Comparison of ENCODE assay signal across 12 cellular contexts in genomic region chr9:109411069-109411761, GRCh38.
DNase-seq lines count a peak whose midpoint lies in the region; ATAC-seq and TF ChIP-seq lines count a peak whose summit lies in the region.
"Had no signal": no experiment of that assay in that cellular context is flagged by ENCODE, and none has a peak within 500 bp of the region (broad histone marks: within the 10 kb centered on the region; RNA-seq: fewer than 3 reads in every experiment).

No MANE protein-coding gene starts in this region.

- H3K9me3 ChIP-seq in CD4-positive, alpha-beta T cell (ENCODE audit: control insufficient read depth, low read length) = no peaks in the 10 kb centered on the region
- H3K9me3 ChIP-seq in MG63 = no peaks in the 10 kb centered on the region
- H3K9me3 ChIP-seq: HAP-1 had no signal

- H3K4me1 Mint-ChIP-seq in activated CD8-positive, alpha-beta memory T cell treated with anti-CD3 and anti-CD28 coated beads, Interleukin-2, amount 10 ng/mL, durations not matched to agents 7 days and 5 days = peaks cover 53% of the 10 kb centered on the region
- peaks cover 37 to 45% of the 10 kb centered on the region in 2 donors for H3K4me1 Mint-ChIP-seq in stimulated activated naive B cell treated with anti-CD40 and anti-IgM and Interleukin-4, amounts not matched to agents 10 μg/mL and 1 μg/mL and 100 μg/mL, for 72 hours
- H3K4me1 Mint-ChIP-seq in CD4-positive, alpha-beta T cell (ENCODE audit: low read depth) = no peaks in the 10 kb centered on the region

- H3K27me3 Mint-ChIP-seq in activated CD8-positive, alpha-beta memory T cell treated with anti-CD3 and anti-CD28 coated beads, Interleukin-2, amount 10 ng/mL, durations not matched to agents 7 days and 5 days = peaks cover 3% of the 10 kb centered on the region
- peaks cover 12 to 23% of the 10 kb centered on the region in 2 donors for H3K27me3 Mint-ChIP-seq in stimulated activated naive B cell treated with anti-CD40 and anti-IgM and Interleukin-4, amounts not matched to agents 10 μg/mL and 1 μg/mL and 100 μg/mL, for 72 hours
- H3K27me3 Mint-ChIP-seq in CD4-positive, alpha-beta T cell = peaks cover 26% of the 10 kb centered on the region

- no peak for TF ChIP-seq POLR2A in NB4 (IDR thresholded peaks at IDR 0.05; ENCODE audit: extremely low read depth, insufficient read length)

- no peak for TF ChIP-seq CTCF in NB4 (IDR thresholded peaks at IDR 0.05; ENCODE audit: low read depth, low read length)
- TF ChIP-seq CTCF in CD4-positive, alpha-beta T cell (IDR thresholded peaks at IDR 0.05) = no peak

- H3K4me3 ChIP-seq in NB4 (ENCODE audit: low read depth, low read length) = peak overlapping the region; percentile 14
- no peak overlapping the region for H3K4me3 ChIP-seq in MG63
- H3K4me3 ChIP-seq: HAP-1 had no signal

- H3K27me3 ChIP-seq in CD4-positive, alpha-beta T cell (ENCODE audit: control insufficient read depth, insufficient read depth, low read length) = no peaks in the 10 kb centered on the region
- H3K27me3 ChIP-seq in MG63 = no peaks in the 10 kb centered on the region

- H3K36me3 ChIP-seq in MG63 = peaks cover 5% of the 10 kb centered on the region; the same call in 1 of the 2 replicates
- H3K36me3 ChIP-seq: HAP-1 had no signal

- ATAC-seq in activated CD8-positive, alpha-beta memory T cell treated with anti-CD3 and anti-CD28 coated beads, Interleukin-2, amount 10 ng/mL, durations not matched to agents 7 days and 5 days = peak; percentile 74
- ATAC-seq in HG02840 (IDR thresholded peaks at IDR 0.05; ENCODE audit: low FRiP score, unreplicated experiment) = peak; percentile 54
- ATAC-seq in stimulated activated naive B cell treated with anti-CD40 and anti-IgM and Interleukin-4, amounts not matched to agents 10 μg/mL and 1 μg/mL and 100 μg/mL, for 72 hours (replicated peaks) = peak; percentile 47 to 57
- no peak for ATAC-seq in CD4-positive, alpha-beta T cell (ENCODE audit: poor library complexity)
- ATAC-seq in left cardiac atrium = no peak

- H3K36me3 Mint-ChIP-seq in activated CD8-positive, alpha-beta memory T cell treated with anti-CD3 and anti-CD28 coated beads, Interleukin-2, amount 10 ng/mL, durations not matched to agents 7 days and 5 days = peaks cover 1% of the 10 kb centered on the region
- H3K36me3 Mint-ChIP-seq in stimulated activated naive B cell treated with anti-CD40 and anti-IgM and Interleukin-4, amounts not matched to agents 10 μg/mL and 1 μg/mL and 100 μg/mL, for 72 hours = no peaks in the 10 kb centered on the region
- H3K36me3 Mint-ChIP-seq in CD4-positive, alpha-beta T cell (ENCODE audit: low read depth) = no peaks in the 10 kb centered on the region

- H3K9me3 Mint-ChIP-seq in activated CD8-positive, alpha-beta memory T cell treated with anti-CD3 and anti-CD28 coated beads, Interleukin-2, amount 10 ng/mL, durations not matched to agents 7 days and 5 days (ENCODE audit: low read depth) = no peaks in the 10 kb centered on the region
- H3K9me3 Mint-ChIP-seq in stimulated activated naive B cell treated with anti-CD40 and anti-IgM and Interleukin-4, amounts not matched to agents 10 μg/mL and 1 μg/mL and 100 μg/mL, for 72 hours = peaks cover 0 to 5% of the 10 kb centered on the region in 2 donors
- no peaks in the 10 kb centered on the region for H3K9me3 Mint-ChIP-seq in CD4-positive, alpha-beta T cell

- peak overlapping the region; percentile 52 for H3K4me3 Mint-ChIP-seq in activated CD8-positive, alpha-beta memory T cell treated with anti-CD3 and anti-CD28 coated beads, Interleukin-2, amount 10 ng/mL, durations not matched to agents 7 days and 5 days
- H3K4me3 Mint-ChIP-seq in stimulated activated naive B cell treated with anti-CD40 and anti-IgM and Interleukin-4, amounts not matched to agents 10 μg/mL and 1 μg/mL and 100 μg/mL, for 72 hours = peak overlapping the region; percentile 53 to 54
- H3K4me3 Mint-ChIP-seq in CD4-positive, alpha-beta T cell = no peak overlapping the region

- POLR2A ChIA-PET in CD4-positive, alpha-beta T cell (lab: Charles Lee) = no interaction called here

- no peak overlapping the region for H3K27ac ChIP-seq in CD4-positive, alpha-beta T cell (ENCODE audit: low read depth, low read length)
- H3K27ac ChIP-seq: parathyroid adenoma had no signal

- intact Hi-C loops in CD4-positive, alpha-beta T cell (cut with DNase I, micrococcal nuclease) = no loop called here
- intact Hi-C loops in left cardiac atrium (cut with DNase I) = no loop called here

- CTCF ChIA-PET in activated CD8-positive, alpha-beta memory T cell treated with anti-CD3 and anti-CD28 coated beads, Interleukin-2, amount 10 ng/mL, durations not matched to agents 7 days and 5 days (lab: Charles Lee) = interaction anchor here (0.9 to 4.0 kb wide), 9 partner anchors 10 to 168 kb away, joined by 3 to 31 read pairs (median 5); no protein-coding TSS in a partner anchor
- CTCF ChIA-PET in CD4-positive, alpha-beta T cell (lab: Charles Lee) = no interaction called here

- DNase-seq in activated CD8-positive, alpha-beta memory T cell treated with anti-CD3 and anti-CD28 coated beads, Interleukin-2, amount 10 ng/mL, durations not matched to agents 7 days and 5 days = peak; percentile 69
- DNase-seq in activated CD8-positive, alpha-beta memory T cell treated with anti-CD3 and anti-CD28 coated beads for 24 hours = no peak
- DNase-seq in NB4 (ENCODE audit: low read depth) (peak; percentile 84), MG63 (no peak), left cardiac atrium (no peak)
- DNase-seq in stimulated activated naive B cell treated with anti-CD40 and anti-IgM and Interleukin-4, amounts not matched to agents 10 μg/mL and 1 μg/mL and 100 μg/mL, for 72 hours = no peak
- DNase-seq in CD4-positive, alpha-beta T cell = no peak
- DNase-seq: activated naive CD4-positive, alpha-beta T cell treated with Interleukin-2 at 50 U/mL for 16 hours; stimulated activated naive CD4-positive, alpha-beta T cell had no signal

- peak overlapping the region; percentile 94 for H3K27ac Mint-ChIP-seq in activated CD8-positive, alpha-beta memory T cell treated with anti-CD3 and anti-CD28 coated beads, Interleukin-2, amount 10 ng/mL, durations not matched to agents 7 days and 5 days
- peak overlapping the region; percentile 96 for H3K27ac Mint-ChIP-seq in stimulated activated naive B cell treated with anti-CD40 and anti-IgM and Interleukin-4, amounts not matched to agents 10 μg/mL and 1 μg/mL and 100 μg/mL, for 72 hours
- no peak overlapping the region for H3K27ac Mint-ChIP-seq in CD4-positive, alpha-beta T cell

Comparison
In these comparisons a context has a peak if more than half of its experiments do, and no peak if none do; other contexts are left out.
1. DNase-seq: peak in activated CD8-positive, alpha-beta memory T cell treated with anti-CD3 and anti-CD28 coated beads, Interleukin-2, amount 10 ng/mL, durations not matched to agents 7 days and 5 days (single experiment) and NB4 (single experiment); none in activated CD8-positive, alpha-beta memory T cell treated with anti-CD3 and anti-CD28 coated beads for 24 hours (single experiment), stimulated activated naive B cell treated with anti-CD40 and anti-IgM and Interleukin-4, amounts not matched to agents 10 μg/mL and 1 μg/mL and 100 μg/mL, for 72 hours (single experiment), CD4-positive, alpha-beta T cell (0 of 10), MG63 (single experiment) and left cardiac atrium (single experiment).
2. ATAC-seq: peak in activated CD8-positive, alpha-beta memory T cell treated with anti-CD3 and anti-CD28 coated beads, Interleukin-2, amount 10 ng/mL, durations not matched to agents 7 days and 5 days (single experiment), HG02840 (single experiment) and stimulated activated naive B cell treated with anti-CD40 and anti-IgM and Interleukin-4, amounts not matched to agents 10 μg/mL and 1 μg/mL and 100 μg/mL, for 72 hours (2 of 2); none in CD4-positive, alpha-beta T cell (single experiment) and left cardiac atrium (0 of 2).